12 cellular contexts compared by ENCODE assay signal in the genomic region with DNA sequence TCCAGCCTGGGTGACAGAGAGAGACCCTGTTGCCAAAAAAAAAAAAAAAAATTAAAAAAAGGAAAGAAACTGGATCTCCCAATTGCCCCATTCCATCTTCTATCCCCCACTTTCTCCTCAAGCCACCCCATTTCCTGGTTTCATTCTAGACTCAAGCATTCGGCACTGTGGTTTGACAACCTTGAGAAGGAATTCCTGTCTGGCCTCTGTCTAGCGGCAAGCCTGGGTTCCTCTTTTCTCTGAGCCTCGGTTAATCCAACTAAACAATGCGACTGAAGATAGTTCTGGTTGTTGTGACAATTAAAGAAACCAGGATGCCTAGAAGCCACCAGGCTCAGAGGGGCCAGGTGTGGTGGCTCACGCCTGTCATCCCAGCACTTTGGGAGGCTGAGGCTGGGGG. TPM values are rescaled to one million over a fixed set of nuclear protein-coding genes. Genes with fewer than 3 reads are reported as not detected.
DNase-seq lines count a peak whose midpoint lies in the region; ATAC-seq, FAIRE-seq and TF ChIP-seq lines count a peak whose summit lies in the region.
"Had no signal": no experiment of that assay in that cellular context is flagged by ENCODE, and none has a peak within 500 bp of the region (broad histone marks: within the 10 kb centered on the region; RNA-seq: fewer than 3 reads in every experiment).

No MANE protein-coding gene starts in this region.

- WGBS in esophagus muscularis mucosa, result 56% methylated on average over 5 of the region's 5 CpGs
- 52 to 58% methylated on average over 5 of the region's 5 CpGs for WGBS in pancreas, 2 donors

- peak overlapping the region; percentile 75 to 95 (median 90) for H3K4me2 ChIP-seq in BLaER1 treated with 17β-estradiol and CSF1 and Interleukin-3, amounts not matched to agents 10 nM and 100 nM

- H3K27ac Mint-ChIP-seq in activated naive CD4-positive, alpha-beta T cell treated with anti-CD3 and anti-CD28 coated beads, Interleukin-2, amount 10 ng/mL, durations not matched to agents 7 days and 5 days, result no peak overlapping the region
- H3K27ac Mint-ChIP-seq: CD4-positive, alpha-beta T cell had no signal

- TF ChIP-seq CTCF in esophagus muscularis mucosa (IDR thresholded peaks at IDR 0.05) (no peak), pancreas (IDR thresholded peaks at IDR 0.05) (no peak)

- H3K4me1 ChIP-seq in BLaER1 treated with 17β-estradiol and CSF1 and Interleukin-3, amounts not matched to agents 10 nM and 100 nM, result peaks cover 70 to 98% (median 87%) of the 10 kb centered on the region in 10 experiments
- peaks cover 0 to 27% (median 13%) of the 10 kb centered on the region in 4 donors for H3K4me1 ChIP-seq in esophagus muscularis mucosa
- peaks cover 7 to 62% (median 39%) of the 10 kb centered on the region in 3 donors for H3K4me1 ChIP-seq in pancreas
- no peaks in the 10 kb centered on the region for H3K4me1 ChIP-seq in effector memory CD4-positive, alpha-beta T cell (ENCODE audit: control insufficient read depth, insufficient read depth, low read length, poor library complexity, severe bottlenecking)

- peaks cover 40% of the 10 kb centered on the region for H3K27me3 Mint-ChIP-seq in activated naive CD4-positive, alpha-beta T cell treated with anti-CD3 and anti-CD28 coated beads, Interleukin-2, amount 10 ng/mL, durations not matched to agents 7 days and 5 days
- H3K27me3 Mint-ChIP-seq: CD4-positive, alpha-beta T cell had no signal

- CTCF ChIA-PET in activated naive CD4-positive, alpha-beta T cell treated with anti-CD3 and anti-CD28 coated beads, Interleukin-2, amount 10 ng/mL, durations not matched to agents 7 days and 5 days (lab: Charles Lee), result interaction anchor here (1.5 kb wide), 1 partner anchor 12 kb away, joined by 5 read pairs; no protein-coding TSS in a partner anchor

- intact Hi-C loops in esophagus muscularis mucosa (cut with DNase I) (no loop called here), pancreas (cut with DNase I) (no loop called here)

- peaks cover 0 to 5% (median 0%) of the 10 kb centered on the region in 11 experiments; a peak in 3 of 22 replicates for H3K36me3 ChIP-seq in BLaER1 treated with 17β-estradiol and CSF1 and Interleukin-3, amounts not matched to agents 10 nM and 100 nM
- no peaks in the 10 kb centered on the region for H3K36me3 ChIP-seq in esophagus muscularis mucosa
- no peaks in the 10 kb centered on the region for H3K36me3 ChIP-seq in pancreas
- H3K36me3 ChIP-seq in effector memory CD4-positive, alpha-beta T cell (ENCODE audit: control insufficient read depth, insufficient read depth, low read length), result no peaks in the 10 kb centered on the region

- H3K27me3 ChIP-seq in BLaER1 treated with 17β-estradiol and CSF1 and Interleukin-3, amounts not matched to agents 10 nM and 100 nM, result no peaks in the 10 kb centered on the region
- H3K27me3 ChIP-seq in esophagus muscularis mucosa, result peaks cover 0 to 26% (median 0%) of the 10 kb centered on the region in 4 donors
- H3K27me3 ChIP-seq in pancreas, result no peaks in the 10 kb centered on the region
- no peaks in the 10 kb centered on the region for H3K27me3 ChIP-seq in effector memory CD4-positive, alpha-beta T cell (replicated peaks; ENCODE audit: control insufficient read depth, insufficient read depth, low read length, poor library complexity, severe bottlenecking)

- peak overlapping the region in 8 of 11 experiments; percentile 31 to 55 (median 45); a peak in 12 of 22 replicates for H3K9ac ChIP-seq in BLaER1 treated with 17β-estradiol and CSF1 and Interleukin-3, amounts not matched to agents 10 nM and 100 nM

- no peak for TF ChIP-seq POLR2A in esophagus muscularis mucosa (IDR thresholded peaks at IDR 0.05; ENCODE audit: low read depth)

- H3K4me1 Mint-ChIP-seq in activated naive CD4-positive, alpha-beta T cell treated with anti-CD3 and anti-CD28 coated beads, Interleukin-2, amount 10 ng/mL, durations not matched to agents 7 days and 5 days, result peaks cover 37% of the 10 kb centered on the region

- H3K4me3 ChIP-seq in BLaER1 treated with 17β-estradiol and CSF1 and Interleukin-3, amounts not matched to agents 10 nM and 100 nM, result peak overlapping the region in 3 of 10 experiments; percentile 40 to 44 (median 44); a peak in 4 of 20 replicates
- H3K4me3 ChIP-seq in esophagus muscularis mucosa, result no peak overlapping the region
- peak overlapping the region in 1 of 4 donors; percentile 17 for H3K4me3 ChIP-seq in pancreas
- H3K4me3 ChIP-seq in effector memory CD4-positive, alpha-beta T cell (ENCODE audit: insufficient read depth, low read depth, low read length, poor library complexity, severe bottlenecking), result no peak overlapping the region

- H3K9me3 Mint-ChIP-seq in activated naive CD4-positive, alpha-beta T cell treated with anti-CD3 and anti-CD28 coated beads, Interleukin-2, amount 10 ng/mL, durations not matched to agents 7 days and 5 days, result no peaks in the 10 kb centered on the region
- H3K9me3 Mint-ChIP-seq: CD4-positive, alpha-beta T cell had no signal

- no peaks in the 10 kb centered on the region for H4K20me1 ChIP-seq in BLaER1 treated with 17β-estradiol and CSF1 and Interleukin-3, amounts not matched to agents 10 nM and 100 nM

- H3K4me3 Mint-ChIP-seq in activated naive CD4-positive, alpha-beta T cell treated with anti-CD3 and anti-CD28 coated beads, Interleukin-2, amount 10 ng/mL, durations not matched to agents 7 days and 5 days, result no peak overlapping the region
- H3K4me3 Mint-ChIP-seq: CD4-positive, alpha-beta T cell had no signal

- peak overlapping the region in 9 of 11 experiments; percentile 53 to 77 (median 72); a peak in 18 of 22 replicates for H3K27ac ChIP-seq in BLaER1 treated with 17β-estradiol and CSF1 and Interleukin-3, amounts not matched to agents 10 nM and 100 nM
- H3K27ac ChIP-seq in esophagus muscularis mucosa (replicated peaks in 1 of 4) (peak overlapping the region; percentile 17 to 71 (median 60)), pancreas (peak overlapping the region; percentile 62 to 86 (median 78))
- H3K27ac ChIP-seq in effector memory CD4-positive, alpha-beta T cell (ENCODE audit: insufficient read depth, low read length, poor library complexity, severe bottlenecking), result no peak overlapping the region

- FAIRE-seq in pancreas (lab: Jason Lieb, UNC), result no peak
- FAIRE-seq: colon had no signal

- H3K36me3 Mint-ChIP-seq in activated naive CD4-positive, alpha-beta T cell treated with anti-CD3 and anti-CD28 coated beads, Interleukin-2, amount 10 ng/mL, durations not matched to agents 7 days and 5 days, result no peaks in the 10 kb centered on the region

- TF ChIP-seq EP300 in esophagus muscularis mucosa (IDR thresholded peaks at IDR 0.05), result no peak

- no peaks in the 10 kb centered on the region; a peak in 1 of 22 replicates for H3K9me3 ChIP-seq in BLaER1 treated with 17β-estradiol and CSF1 and Interleukin-3, amounts not matched to agents 10 nM and 100 nM (replicated peaks in 1 of 11)
- H3K9me3 ChIP-seq in esophagus muscularis mucosa (no peaks in the 10 kb centered on the region), pancreas (no peaks in the 10 kb centered on the region)
- H3K9me3 ChIP-seq in effector memory CD4-positive, alpha-beta T cell (ENCODE audit: control insufficient read depth, low read length), result no peaks in the 10 kb centered on the region

- peak in 1 of 4 donors; percentile 12 for ATAC-seq in pancreas
- ATAC-seq in HG03196 (IDR thresholded peaks at IDR 0.05; ENCODE audit: unreplicated experiment), result no peak

- DNase-seq in NOMO-1 treated with dmso at 0.1 percent for 144 hours (lab: John Stamatoyannopoulos, UW; ENCODE audit: unreplicated experiment) (peak; percentile 19), esophagus muscularis mucosa (ENCODE audit: extremely low spot score) (no peak), pancreas (no peak), T-helper 9 cell (no peak)
- DNase-seq in activated naive CD4-positive, alpha-beta T cell treated with anti-CD3 and anti-CD28 coated beads, Interleukin-2, amount 10 ng/mL, durations not matched to agents 7 days and 5 days, result no peak
- DNase-seq in effector memory CD4-positive, alpha-beta T cell, result no peak
- DNase-seq: activated CD4-positive, CD25-positive, alpha-beta regulatory T cell; CD4-positive, alpha-beta T cell; NCI-H1694 had no signal

RNA-seq across cellular contexts. Expression of gene C3, which starts 3.3 kb away (rescaled TPM):
- total RNA-seq in esophagus muscularis mucosa (1,000 to 10,000 TPM in 1 of 4 donors, 100 to 1,000 TPM in 3; 393 to 1,020 (median 677) TPM), pancreas (1,000 to 10,000 TPM in 2 of 6 donors, 100 to 1,000 TPM in 3, 10 to 100 TPM in 1; 67.7 to 3,753 (median 558) TPM)
- polyA plus RNA-seq in pancreas, result 1,000 to 10,000 TPM in 1 of 2 donors, 100 to 1,000 TPM in 1; 447 to 1,383 TPM

RNA-seq across cellular contexts. Expression of gene GPR108, which starts 13.6 kb away (rescaled TPM):
- total RNA-seq in esophagus muscularis mucosa, result 10 to 100 TPM; 38.2 to 61.7 (median 48.2) TPM
- 10 to 100 TPM; 46.1 to 62.6 (median 52.0) TPM for total RNA-seq in pancreas
- polyA plus RNA-seq in pancreas, result 100 to 1,000 TPM; 108 to 154 TPM

RNA-seq across cellular contexts. Expression of gene TRIP10, which starts 15.7 kb away (rescaled TPM):
- total RNA-seq in esophagus muscularis mucosa, result 100 to 1,000 TPM in 3 of 4 donors, 10 to 100 TPM in 1; 85.8 to 148 (median 118) TPM
- 10 to 100 TPM; 16.4 to 36.8 (median 21.9) TPM for total RNA-seq in pancreas
- polyA plus RNA-seq in pancreas, result 100 to 1,000 TPM in 1 of 2 donors, 10 to 100 TPM in 1; 92.1 to 102 TPM

RNA-seq across cellular contexts. Expression of gene SH2D3A, which starts 43.5 kb away (rescaled TPM):
- total RNA-seq in esophagus muscularis mucosa (under 1 TPM in 2 of 4 donors, not detected in 2; 0.33 to 0.34 TPM), pancreas (10 to 100 TPM; 10.1 to 19.6 (median 13.5) TPM)
- polyA plus RNA-seq in pancreas, result 10 to 100 TPM; 31.9 to 33.0 TPM

RNA-seq across cellular contexts. Expression of gene VAV1, which starts 48.8 kb away (rescaled TPM):
- total RNA-seq in esophagus muscularis mucosa (1 to 10 TPM; 2.9 to 8.0 (median 4.1) TPM), pancreas (1 to 10 TPM in 3 of 6 donors, under 1 TPM in 3; 0.23 to 7.3 (median 1.7) TPM)
- 1 to 10 TPM; 1.0 to 1.4 TPM for polyA plus RNA-seq in pancreas
